Comparison of ENCODE assay signal across 35 cellular contexts in the genomic region with DNA sequence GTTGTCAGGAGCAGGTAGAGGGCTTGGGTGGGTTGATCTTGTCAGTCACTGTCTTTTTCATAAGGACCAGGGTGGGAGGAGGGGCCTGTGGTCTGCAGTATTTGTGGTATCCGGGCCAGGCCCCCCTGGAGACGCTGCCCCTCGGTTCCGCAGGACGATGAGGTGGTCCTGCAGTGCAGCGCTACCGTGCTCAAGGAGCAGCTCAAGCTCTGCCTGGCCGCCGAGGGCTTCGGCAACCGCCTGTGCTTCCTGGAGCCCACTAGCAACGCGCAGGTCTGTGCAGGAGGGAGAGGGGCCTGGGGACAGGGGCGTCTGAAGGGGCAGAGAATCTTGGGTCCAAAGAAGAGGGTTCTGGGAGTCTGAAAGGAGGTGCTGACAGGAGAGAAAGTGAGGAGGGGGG. TPM values are rescaled to one million over a fixed set of nuclear protein-coding genes. Genes with fewer than 3 reads are reported as not detected.
"Had no signal": no experiment of that assay in that cellular context is flagged by ENCODE, and none has a peak within 500 bp of the region (broad histone marks: within the 10 kb centered on the region; RNA-seq: fewer than 3 reads in every experiment).

No MANE protein-coding gene starts in this region.

- H3K36me3 ChIP-seq: ascending aorta, breast epithelium, cardiac muscle cell, esophagus muscularis mucosa, gastroesophageal sphincter, WERI-Rb-1 had no signal

- H3K4me3 Mint-ChIP-seq: activated CD4-positive, alpha-beta memory T cell treated with anti-CD3 and anti-CD28 coated beads for 36 hours; activated CD4-positive, alpha-beta T cell treated with anti-CD3 and anti-CD28 coated beads for 36 hours; activated CD4-positive, alpha-beta T cell treated with anti-CD3 and anti-CD28 coated beads, Interleukin-2, amount 10 ng/mL, durations not matched to agents 24 days and 14 days; activated CD8-positive, alpha-beta memory T cell treated with anti-CD3 and anti-CD28 coated beads, Interleukin-2, amount 10 ng/mL, durations not matched to agents 7 days and 5 days; activated CD8-positive, alpha-beta T cell treated with anti-CD3 and anti-CD28 coated beads, Interleukin-2, amount 10 ng/mL, durations not matched to agents 7 days and 5 days; activated naive CD4-positive, alpha-beta T cell treated with anti-CD3 and anti-CD28 coated beads, Interleukin-2, amount 10 ng/mL, durations not matched to agents 7 days and 5 days; activated naive CD8-positive, alpha-beta T cell treated with anti-CD3 and anti-CD28 coated beads, Interleukin-2, amount 10 ng/mL, durations not matched to agents 7 days and 5 days; brain; effector memory CD8-positive, alpha-beta T cell; T-helper 17 cell; T-helper 2 cell treated with Interferon-gamma antibody and Interleukin-4, amounts not matched to agents 5 μg/mL and 100 μg/mL, for 36 hours had no signal

- ATAC-seq: activated CD4-positive, alpha-beta T cell treated with anti-CD3 and anti-CD28 coated beads for 36 hours; activated CD8-positive, alpha-beta memory T cell treated with anti-CD3 and anti-CD28 coated beads, Interleukin-2, amount 10 ng/mL, durations not matched to agents 7 days and 5 days; activated CD8-positive, alpha-beta T cell treated with anti-CD3 and anti-CD28 coated beads, Interleukin-2, amount 10 ng/mL, durations not matched to agents 7 days and 5 days; activated naive CD4-positive, alpha-beta T cell treated with anti-CD3 and anti-CD28 coated beads, Interleukin-2, amount 50 U/mL, for 72 hours; effector memory CD8-positive, alpha-beta T cell; foreskin keratinocyte; gastroesophageal sphincter; T-helper 17 cell had no signal

- H3K27ac Mint-ChIP-seq: activated CD4-positive, alpha-beta memory T cell treated with anti-CD3 and anti-CD28 coated beads for 36 hours; activated CD4-positive, alpha-beta T cell treated with anti-CD3 and anti-CD28 coated beads for 36 hours; activated CD4-positive, alpha-beta T cell treated with anti-CD3 and anti-CD28 coated beads, Interleukin-2, amount 10 ng/mL, durations not matched to agents 24 days and 14 days; activated CD8-positive, alpha-beta memory T cell treated with anti-CD3 and anti-CD28 coated beads, Interleukin-2, amount 10 ng/mL, durations not matched to agents 7 days and 5 days; activated CD8-positive, alpha-beta T cell treated with anti-CD3 and anti-CD28 coated beads, Interleukin-2, amount 10 ng/mL, durations not matched to agents 7 days and 5 days; activated naive CD4-positive, alpha-beta T cell treated with anti-CD3 and anti-CD28 coated beads, Interleukin-2, amount 10 ng/mL, durations not matched to agents 7 days and 5 days; activated naive CD4-positive, alpha-beta T cell treated with anti-CD3 and anti-CD28 coated beads, Interleukin-2, amount 50 U/mL, for 72 hours; activated naive CD8-positive, alpha-beta T cell treated with anti-CD3 and anti-CD28 coated beads, Interleukin-2, amount 10 ng/mL, durations not matched to agents 7 days and 5 days; brain; effector memory CD8-positive, alpha-beta T cell; T-helper 17 cell; T-helper 2 cell treated with Interferon-gamma antibody and Interleukin-4, amounts not matched to agents 5 μg/mL and 100 μg/mL, for 36 hours had no signal

- H3K27ac ChIP-seq: ascending aorta, breast epithelium, cardiac muscle cell, coronary artery, esophagus muscularis mucosa, foreskin keratinocyte, gastroesophageal sphincter, WERI-Rb-1 had no signal

- H3K27me3 ChIP-seq: ascending aorta, cardiac muscle cell, foreskin keratinocyte had no signal

- H3K4me3 ChIP-seq: ascending aorta, breast epithelium, cardiac muscle cell, coronary artery, esophagus muscularis mucosa, gastroesophageal sphincter had no signal

- H3K9me3 ChIP-seq: ascending aorta, breast epithelium, esophagus muscularis mucosa, gastroesophageal sphincter had no signal

- DNase-seq: activated CD4-positive, alpha-beta memory T cell treated with anti-CD3 and anti-CD28 coated beads for 36 hours; activated CD4-positive, alpha-beta T cell treated with anti-CD3 and anti-CD28 coated beads for 36 hours; activated CD4-positive, alpha-beta T cell treated with anti-CD3 and anti-CD28 coated beads, Interleukin-2, amount 10 ng/mL, durations not matched to agents 24 days and 14 days; activated CD4-positive, CD25-positive, alpha-beta regulatory T cell; activated CD4-positive, CD25-positive, alpha-beta regulatory T cell treated with anti-CD3 and anti-CD28 coated beads, Interleukin-2, amount 50 U/mL, for 72 hours; activated CD8-positive, alpha-beta memory T cell treated with anti-CD3 and anti-CD28 coated beads, Interleukin-2, amount 10 ng/mL, durations not matched to agents 7 days and 5 days; activated CD8-positive, alpha-beta memory T cell treated with anti-CD3 and anti-CD28 coated beads, Interleukin-2, amount 50 U/mL, for 4 hours; activated CD8-positive, alpha-beta T cell treated with anti-CD3 and anti-CD28 coated beads, Interleukin-2, amount 10 ng/mL, durations not matched to agents 7 days and 5 days; activated gamma-delta T cell; activated naive CD4-positive, alpha-beta T cell; activated naive CD4-positive, alpha-beta T cell treated with anti-CD3 and anti-CD28 coated beads, Interleukin-2, amount 10 ng/mL, durations not matched to agents 7 days and 5 days; activated naive CD8-positive, alpha-beta T cell treated with anti-CD3 and anti-CD28 coated beads, Interleukin-2, amount 10 ng/mL, durations not matched to agents 7 days and 5 days; activated T-cell treated with anti-CD3 and anti-CD28 coated beads, Interleukin-2, amount 50 U/mL, for 1 hour; activated T-cell treated with anti-CD3 and anti-CD28 coated beads, Interleukin-2, amount 50 U/mL, for 48 hours; central memory CD4-positive, alpha-beta T cell; dermis blood vessel endothelial cell; effector CD4-positive, alpha-beta T cell; effector memory CD8-positive, alpha-beta T cell; erythroblast; foreskin keratinocyte; head of caudate nucleus; T-helper 1 cell; T-helper 17 cell; T1000; WERI-Rb-1 had no signal

- H3K4me1 ChIP-seq: ascending aorta, breast epithelium, esophagus muscularis mucosa, foreskin keratinocyte, gastroesophageal sphincter had no signal

- H3K9me3 Mint-ChIP-seq: activated CD4-positive, alpha-beta memory T cell treated with anti-CD3 and anti-CD28 coated beads for 36 hours; activated CD4-positive, alpha-beta T cell treated with anti-CD3 and anti-CD28 coated beads, Interleukin-2, amount 10 ng/mL, durations not matched to agents 24 days and 14 days; activated naive CD4-positive, alpha-beta T cell treated with anti-CD3 and anti-CD28 coated beads, Interleukin-2, amount 10 ng/mL, durations not matched to agents 7 days and 5 days; activated naive CD4-positive, alpha-beta T cell treated with anti-CD3 and anti-CD28 coated beads, Interleukin-2, amount 50 U/mL, for 72 hours; activated naive CD8-positive, alpha-beta T cell treated with anti-CD3 and anti-CD28 coated beads, Interleukin-2, amount 10 ng/mL, durations not matched to agents 7 days and 5 days; effector memory CD8-positive, alpha-beta T cell; T-helper 2 cell treated with Interferon-gamma antibody and Interleukin-4, amounts not matched to agents 5 μg/mL and 100 μg/mL, for 36 hours had no signal

- H3K4me1 Mint-ChIP-seq: activated naive CD4-positive, alpha-beta T cell treated with anti-CD3 and anti-CD28 coated beads, Interleukin-2, amount 10 ng/mL, durations not matched to agents 7 days and 5 days had no signal

- H3K36me3 Mint-ChIP-seq: activated CD4-positive, alpha-beta memory T cell treated with anti-CD3 and anti-CD28 coated beads for 36 hours; activated CD8-positive, alpha-beta memory T cell treated with anti-CD3 and anti-CD28 coated beads, Interleukin-2, amount 10 ng/mL, durations not matched to agents 7 days and 5 days; activated naive CD4-positive, alpha-beta T cell treated with anti-CD3 and anti-CD28 coated beads, Interleukin-2, amount 10 ng/mL, durations not matched to agents 7 days and 5 days; activated naive CD4-positive, alpha-beta T cell treated with anti-CD3 and anti-CD28 coated beads, Interleukin-2, amount 50 U/mL, for 72 hours; activated naive CD8-positive, alpha-beta T cell treated with anti-CD3 and anti-CD28 coated beads, Interleukin-2, amount 10 ng/mL, durations not matched to agents 7 days and 5 days had no signal

RNA-seq across cellular contexts. Expression of gene RASGRP4, which starts 14.6 kb away (rescaled TPM):
- total RNA-seq: dermis blood vessel endothelial cell, foreskin keratinocyte, glomerular endothelial cell had no signal
- polyA plus RNA-seq: foreskin keratinocyte had no signal

RNA-seq across cellular contexts. Expression of gene GGN, which starts 52.8 kb away (rescaled TPM):
- total RNA-seq: activated CD8-positive, alpha-beta memory T cell treated with anti-CD3 and anti-CD28 coated beads, Interleukin-2, amount 10 ng/mL, durations not matched to agents 7 days and 5 days; activated CD8-positive, alpha-beta T cell treated with anti-CD3 and anti-CD28 coated beads, Interleukin-2, amount 10 ng/mL, durations not matched to agents 7 days and 5 days; activated naive CD8-positive, alpha-beta T cell treated with anti-CD3 and anti-CD28 coated beads, Interleukin-2, amount 10 ng/mL, durations not matched to agents 7 days and 5 days; T-helper 17 cell had no signal
